ENCODE assay signal across 10 cellular contexts in the genomic region with DNA sequence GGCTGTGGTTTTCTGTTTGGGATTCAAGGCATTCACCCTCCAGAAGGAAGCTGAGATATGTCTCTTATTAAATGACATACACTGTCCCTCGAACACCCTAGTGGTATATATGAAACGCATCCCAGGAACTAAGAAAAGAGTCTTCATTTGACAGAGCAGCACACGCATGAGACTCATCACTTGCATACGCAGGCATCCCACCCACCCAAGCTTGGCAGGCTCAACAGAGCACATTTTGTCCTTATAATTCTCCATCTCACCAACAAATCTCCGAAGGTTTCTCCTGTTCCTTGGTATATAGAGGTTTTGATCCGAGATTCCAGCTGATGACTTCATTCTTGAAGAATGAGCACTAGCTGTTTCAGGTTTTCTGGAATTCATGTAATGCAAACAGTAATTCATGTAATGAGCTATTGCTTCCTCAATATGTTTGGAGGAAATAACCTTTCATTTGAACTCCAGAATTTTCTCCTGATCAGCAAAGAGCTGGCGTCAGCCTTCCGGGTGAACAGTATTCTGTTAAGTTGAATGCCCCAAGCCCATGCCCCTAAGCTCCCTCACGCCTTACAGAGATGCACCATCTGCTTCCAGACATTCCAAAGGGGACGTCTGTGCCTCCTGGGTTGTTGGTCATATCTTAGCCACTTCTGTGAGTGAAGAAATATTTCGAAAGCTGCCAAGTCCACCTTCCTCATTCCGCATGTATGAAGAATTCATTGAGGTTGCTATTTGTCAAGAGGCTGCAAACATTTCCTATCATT.
DNase-seq lines count a peak whose midpoint lies in the region; ATAC-seq, FAIRE-seq and TF ChIP-seq lines count a peak whose summit lies in the region.
"Had no signal": no experiment of that assay in that cellular context is flagged by ENCODE, and none has a peak within 500 bp of the region (broad histone marks: within the 10 kb centered on the region; RNA-seq: fewer than 3 reads in every experiment).

No MANE protein-coding gene starts in this region.

- no peaks in the 10 kb centered on the region for H3K27me3 ChIP-seq in SJSA1 (replicated peaks)

- TF ChIP-seq CTCF in fibroblast of pulmonary artery (IDR thresholded peaks at IDR 0.05; ENCODE audit: low read length, missing control alignments) = no peak

- no peaks in the 10 kb centered on the region for H3K36me3 ChIP-seq in SJSA1

- peak; percentile 100 for FAIRE-seq in G401.6 (lab: Jason Lieb, UNC)

- no peak for ATAC-seq in HG03280 (IDR thresholded peaks at IDR 0.05; ENCODE audit: unreplicated experiment)
- ATAC-seq: left lobe of liver had no signal

- peaks cover 46% of the 10 kb centered on the region for H3K4me1 ChIP-seq in SJSA1 (replicated peaks)

- DNase-seq in SJSA1 (ENCODE audit: low read depth in 1 of 2, low spot score in 2 of 2) (peak; percentile 94 to 98), fibroblast of pulmonary artery (ENCODE audit: low read depth) (peak; percentile 88), renal cortical epithelial cell (ENCODE audit: low read depth) (peak; percentile 95), NCI-H2227 (lab: John Stamatoyannopoulos, UW; ENCODE audit: unreplicated experiment) (no peak), Ammon's horn (ENCODE audit: low spot score) (no peak)
- DNase-seq in activated effector memory CD4-positive, alpha-beta T cell treated with Interleukin-2 at 50 U/mL for 16 hours = no peak
- DNase-seq: effector CD4-positive, alpha-beta T cell had no signal

- H3K4me3 ChIP-seq in SJSA1 (no peak overlapping the region), fibroblast of pulmonary artery (replicated peaks; ENCODE audit: low read depth, low read length) (no peak overlapping the region)

- H3K9me3 ChIP-seq in SJSA1 (replicated peaks) = no peaks in the 10 kb centered on the region

- peak overlapping the region; percentile 99 for H3K27ac ChIP-seq in SJSA1

Comparison
In these comparisons a context has a peak if more than half of its experiments do, and no peak if none do; other contexts are left out.
1. DNase-seq: peak in SJSA1 (2 of 2), fibroblast of pulmonary artery (single experiment) and renal cortical epithelial cell (single experiment); none in activated effector memory CD4-positive, alpha-beta T cell treated with Interleukin-2 at 50 U/mL for 16 hours (single experiment), NCI-H2227 (single experiment) and Ammon's horn (single experiment).